9 cellular contexts compared by ENCODE assay signal in genomic region chr4:89299153-89299789, GRCh38. TPM values are rescaled to one million over a fixed set of nuclear protein-coding genes. Genes with fewer than 3 reads are reported as not detected.
DNase-seq lines count a peak whose midpoint lies in the region; ATAC-seq, FAIRE-seq and TF ChIP-seq lines count a peak whose summit lies in the region.
"Had no signal": no experiment of that assay in that cellular context is flagged by ENCODE, and none has a peak within 500 bp of the region (broad histone marks: within the 10 kb centered on the region; RNA-seq: fewer than 3 reads in every experiment).

No MANE protein-coding gene starts in this region.

- H3K79me2 ChIP-seq in K562 (ENCODE audit: control insufficient read depth, insufficient read depth, low read length): no peaks in the 10 kb centered on the region

- H3K4me3 ChIP-seq in K562: no peak overlapping the region

- peak; percentile 35 for ATAC-seq in HG03135 (IDR thresholded peaks at IDR 0.05; ENCODE audit: unreplicated experiment)
- ATAC-seq in K562: peak; percentile 67
- peak; percentile 40 for ATAC-seq in naive B cell (ENCODE audit: low read depth in 2 of 2)
- no peak for ATAC-seq in HG02571 (IDR thresholded peaks at IDR 0.05; ENCODE audit: unreplicated experiment)

- BruUV-seq in Calu3 (replicated peaks; lab: Mats Ljungman, UMichigan) (TSS peak; percentile 44), K562 (replicated peaks; lab: Mats Ljungman, UMichigan) (no TSS peak)

- H3K27ac ChIP-seq in K562 (ENCODE audit: extremely low read depth, low read depth, low read length): no peak overlapping the region

- H3K27ac Mint-ChIP-seq in Calu3 (ENCODE audit: unreplicated experiment): peak overlapping the region; percentile 92
- H3K27ac Mint-ChIP-seq in naive B cell: peak overlapping the region in 2 of 6 donors; percentile 1 to 66

- no peaks in the 10 kb centered on the region for H3K4me1 ChIP-seq in K562 (replicated peaks in 1 of 2; ENCODE audit: control insufficient read depth in 2 of 2, insufficient read depth in 2 of 2, low read length in 2 of 2)

- H3K9ac ChIP-seq in K562 (ENCODE audit: insufficient read depth in 1 of 2, low read depth in 2 of 2, low read length in 2 of 2): no peak overlapping the region

- intact Hi-C loops in Calu3 (cut with micrococcal nuclease; ENCODE audit: unreplicated experiment): no loop called here
- intact Hi-C loops in K562 (cut with micrococcal nuclease): no loop called here

- H3K36me3 Mint-ChIP-seq in Calu3 (ENCODE audit: insufficient read depth, unreplicated experiment): peaks cover 13% of the 10 kb centered on the region
- no peaks in the 10 kb centered on the region for H3K36me3 Mint-ChIP-seq in naive B cell

- H3K4me1 Mint-ChIP-seq in Calu3 (ENCODE audit: low read depth, unreplicated experiment) (peaks cover 33% of the 10 kb centered on the region), naive B cell (peaks cover 35 to 50% (median 48%) of the 10 kb centered on the region in 3 donors)

- no peaks in the 10 kb centered on the region for H3K27me3 ChIP-seq in K562 (ENCODE audit: control insufficient read depth in 2 of 2, insufficient read depth in 2 of 2, low read length in 2 of 2)

- H3K27me3 Mint-ChIP-seq in Calu3 (ENCODE audit: unreplicated experiment) (no peaks in the 10 kb centered on the region), naive B cell (peaks cover 0 to 29% (median 5%) of the 10 kb centered on the region in 3 donors)

- TF ChIP-seq EP300 in K562 (IDR thresholded peaks at IDR 0.05; ENCODE audit: low read length): no peak

- DNase-seq in Calu3 (peak; percentile 13), K562 (ENCODE audit: extremely low read depth in 1 of 4, low spot score in 3 of 4) (peak in 1 of 4 experiments; percentile 2), naive B cell (no peak), NCI-H345 treated with DMSO at 0.1 percent for 48 hours (lab: John Stamatoyannopoulos, UW; ENCODE audit: unreplicated experiment) (no peak), NCI-H226 (no peak), iPS-NIHi11 (ENCODE audit: low spot score) (no peak)

- H3K4me3 Mint-ChIP-seq in Calu3 (ENCODE audit: low read depth, unreplicated experiment) (peak overlapping the region; percentile 82), naive B cell (peak overlapping the region in 7 of 8 donors; percentile 44 to 75 (median 67))

- no peaks in the 10 kb centered on the region for H4K20me1 ChIP-seq in K562 (replicated peaks; ENCODE audit: control insufficient read depth, insufficient read depth, low read length)

- TF ChIP-seq CTCF in Calu3 (IDR thresholded peaks at IDR 0.05; ENCODE audit: unreplicated experiment): no peak
- no peak for TF ChIP-seq CTCF in K562 (IDR thresholded peaks at IDR 0.05 in 2 of 3, conservative IDR thresholded peaks at IDR 0.05 in 1 of 3; ENCODE audit: insufficient read depth in 2 of 3, low read depth in 1 of 3, low read length in 3 of 3)

- CTCF ChIA-PET in Calu3 (lab: Charles Lee) (interaction anchor here (0.6 to 1.5 kb wide), 7 partner anchors 16 to 43 kb away, joined by 3 to 6 read pairs (median 3); no protein-coding TSS in a partner anchor), K562 (lab: Yijun Ruan, JAX; ENCODE audit: low intra/inter-chr PET ratio) (no interaction called here)

- no peaks in the 10 kb centered on the region for H3K36me3 ChIP-seq in K562 (ENCODE audit: control insufficient read depth, insufficient read depth, low read length)

- TF ChIP-seq POLR2A in K562 (conservative IDR thresholded peaks at IDR 0.05): no peak

- TF ChIP-seq RAD21 in K562 (CRISPR knock-in tag; conservative IDR thresholded peaks at IDR 0.05 in 1 of 2, IDR thresholded peaks at IDR 0.05 in 1 of 2): no peak

- FAIRE-seq in K562 (lab: Jason Lieb, UNC): no peak
- FAIRE-seq: keratinocyte had no signal

- WGBS in K562 (ENCODE audit: insufficient coverage, low coverage, missing lambda C conversion rate): under 1% methylated on average over 10 of the region's 10 CpGs

- H3K9me3 Mint-ChIP-seq in Calu3 (ENCODE audit: low read depth, unreplicated experiment) (no peaks in the 10 kb centered on the region), naive B cell (no peaks in the 10 kb centered on the region)

- H3K9me1 ChIP-seq in K562 (ENCODE audit: control insufficient read depth, insufficient read depth, low read length): no peaks in the 10 kb centered on the region

- no peak overlapping the region for H3K4me2 ChIP-seq in K562 (ENCODE audit: insufficient read depth, low read length)

- in situ Hi-C loops in K562 (cut with MboI): no loop called here

- no peaks in the 10 kb centered on the region for H3K9me3 ChIP-seq in K562 (replicated peaks; ENCODE audit: control insufficient read depth, insufficient read depth, low read depth, low read length)

- POLR2A ChIA-PET in K562 (lab: Yijun Ruan, JAX): interaction anchor here (1.0 kb wide), 1 partner anchor 9 kb away, joined by 5 read pairs; the partner anchor contains the start of gene GPRIN3

- no peak overlapping the region for H2AFZ ChIP-seq in K562 (ENCODE audit: low read depth, low read length)

TF ChIP-seq in K562, 482 proteins besides CTCF, POLR2A, EP300 and RAD21 (continues in another document):
- TF ChIP-seq HDAC1 (IDR thresholded peaks at IDR 0.05) (no peak), MTF1 (CRISPR knock-in tag; IDR thresholded peaks at IDR 0.05; ENCODE audit: borderline replicate concordance) (no peak), ZNF778 (CRISPR knock-in tag; IDR thresholded peaks at IDR 0.05) (no peak), GATAD2A (IDR thresholded peaks at IDR 0.05) (no peak)
- TF ChIP-seq, protein P1, sequence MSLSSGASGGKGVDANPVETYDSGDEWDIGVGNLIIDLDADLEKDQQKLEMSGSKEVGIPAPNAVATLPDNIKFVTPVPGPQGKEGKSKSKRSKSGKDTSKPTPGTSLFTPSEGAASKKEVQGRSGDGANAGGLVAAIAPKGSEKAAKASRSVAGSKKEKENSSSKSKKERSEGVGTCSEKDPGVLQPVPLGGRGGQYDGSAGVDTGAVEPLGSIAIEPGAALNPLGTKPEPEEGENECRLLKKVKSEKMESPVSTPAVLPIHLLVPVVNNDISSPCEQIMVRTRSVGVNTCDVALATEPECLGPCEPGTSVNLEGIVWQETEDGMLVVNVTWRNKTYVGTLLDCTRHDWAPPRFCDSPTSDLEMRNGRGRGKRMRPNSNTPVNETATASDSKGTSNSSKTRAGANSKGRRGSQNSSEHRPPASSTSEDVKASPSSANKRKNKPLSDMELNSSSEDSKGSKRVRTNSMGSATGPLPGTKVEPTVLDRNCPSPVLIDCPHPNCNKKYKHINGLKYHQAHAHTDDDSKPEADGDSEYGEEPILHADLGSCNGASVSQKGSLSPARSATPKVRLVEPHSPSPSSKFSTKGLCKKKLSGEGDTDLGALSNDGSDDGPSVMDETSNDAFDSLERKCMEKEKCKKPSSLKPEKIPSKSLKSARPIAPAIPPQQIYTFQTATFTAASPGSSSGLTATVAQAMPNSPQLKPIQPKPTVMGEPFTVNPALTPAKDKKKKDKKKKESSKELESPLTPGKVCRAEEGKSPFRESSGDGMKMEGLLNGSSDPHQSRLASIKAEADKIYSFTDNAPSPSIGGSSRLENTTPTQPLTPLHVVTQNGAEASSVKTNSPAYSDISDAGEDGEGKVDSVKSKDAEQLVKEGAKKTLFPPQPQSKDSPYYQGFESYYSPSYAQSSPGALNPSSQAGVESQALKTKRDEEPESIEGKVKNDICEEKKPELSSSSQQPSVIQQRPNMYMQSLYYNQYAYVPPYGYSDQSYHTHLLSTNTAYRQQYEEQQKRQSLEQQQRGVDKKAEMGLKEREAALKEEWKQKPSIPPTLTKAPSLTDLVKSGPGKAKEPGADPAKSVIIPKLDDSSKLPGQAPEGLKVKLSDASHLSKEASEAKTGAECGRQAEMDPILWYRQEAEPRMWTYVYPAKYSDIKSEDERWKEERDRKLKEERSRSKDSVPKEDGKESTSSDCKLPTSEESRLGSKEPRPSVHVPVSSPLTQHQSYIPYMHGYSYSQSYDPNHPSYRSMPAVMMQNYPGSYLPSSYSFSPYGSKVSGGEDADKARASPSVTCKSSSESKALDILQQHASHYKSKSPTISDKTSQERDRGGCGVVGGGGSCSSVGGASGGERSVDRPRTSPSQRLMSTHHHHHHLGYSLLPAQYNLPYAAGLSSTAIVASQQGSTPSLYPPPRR (CRISPR knock-in tag; IDR thresholded peaks at IDR 0.05; ENCODE audit: borderline replicate concordance): no peak
- TF ChIP-seq, protein P2, sequence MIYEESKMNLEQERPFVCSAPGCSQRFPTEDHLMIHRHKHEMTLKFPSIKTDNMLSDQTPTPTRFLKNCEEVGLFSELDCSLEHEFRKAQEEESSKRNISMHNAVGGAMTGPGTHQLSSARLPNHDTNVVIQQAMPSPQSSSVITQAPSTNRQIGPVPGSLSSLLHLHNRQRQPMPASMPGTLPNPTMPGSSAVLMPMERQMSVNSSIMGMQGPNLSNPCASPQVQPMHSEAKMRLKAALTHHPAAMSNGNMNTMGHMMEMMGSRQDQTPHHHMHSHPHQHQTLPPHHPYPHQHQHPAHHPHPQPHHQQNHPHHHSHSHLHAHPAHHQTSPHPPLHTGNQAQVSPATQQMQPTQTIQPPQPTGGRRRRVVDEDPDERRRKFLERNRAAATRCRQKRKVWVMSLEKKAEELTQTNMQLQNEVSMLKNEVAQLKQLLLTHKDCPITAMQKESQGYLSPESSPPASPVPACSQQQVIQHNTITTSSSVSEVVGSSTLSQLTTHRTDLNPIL (CRISPR knock-in tag; IDR thresholded peaks at IDR 0.05): no peak

RNA-seq across cellular contexts. Expression of gene GPRIN3, which starts 8.3 kb away (rescaled TPM):
- total RNA-seq in Calu3 (2022) (6.8 and 7.6 TPM in 2 replicates), K562 (2014; rRNA removed) (not detected in 2 replicates), K562 (2014; rRNA removed; fragmentation: Illumina TruSeq; extraction: Trizol) (not detected in 2 replicates), K562 (2015; rRNA removed; fragmentation: Illumina TruSeq; extraction: Trizol) (not detected in 2 replicates), K562 (2021) (0.02 TPM in 2 replicates)
- not detected in 2 replicates for total RNA-seq in K562 (2011; cell fraction: chromatin; rRNA removed; ENCODE audit: low replicate concordance)
- not detected in 2 replicates for total RNA-seq in K562 (2011; cell fraction: nucleolus; rRNA removed)
- not detected in 2 replicates for total RNA-seq in K562 (2011; cell fraction: nucleoplasm; rRNA removed)
- polyA plus RNA-seq in K562 (2011; rRNA removed) (not detected in 2 replicates), K562 (2014; fragmentation: Illumina TruSeq; extraction: Trizol) (not detected in 2 replicates), K562 (2014; fragmentation: Nextera tagmentation; extraction: Ambion mirVana) (not detected), K562 (2014; rRNA removed) (not detected in 2 replicates), naive B cell (ENCODE audit: low read depth in 6 of 6) (under 1 TPM in 2 of 6 donors, not detected in 4; 0.06 to 0.16 TPM)
- not detected in 2 replicates for polyA plus RNA-seq in K562 (2011; cell fraction: cytosol; rRNA removed)
- polyA plus RNA-seq in K562 (2011; cell fraction: nucleus; rRNA removed): not detected in 2 replicates
- polyA plus RNA-seq in K562 (2012): 0.01 TPM in 1 of 2 replicates, not detected in the other
- polyA minus RNA-seq in K562 (2011; rRNA and poly(A)+ RNA removed): not detected in 2 replicates
- not detected in 2 replicates for polyA minus RNA-seq in K562 (2011; cell fraction: cytosol; rRNA and poly(A)+ RNA removed)
- polyA minus RNA-seq in K562 (2011; cell fraction: nucleus; rRNA and poly(A)+ RNA removed): not detected in 2 replicates
- polyA plus RNA-seq: keratinocyte had no signal
